In genomic region chr14:70303528-70304293, GRCh38 we compare ENCODE assay signal across 17 cellular contexts. TPM values are rescaled to one million over a fixed set of nuclear protein-coding genes. Genes with fewer than 3 reads are reported as not detected.
DNase-seq lines count a peak whose midpoint lies in the region; ATAC-seq, FAIRE-seq and TF ChIP-seq lines count a peak whose summit lies in the region.
"Had no signal": no experiment of that assay in that cellular context is flagged by ENCODE, and none has a peak within 500 bp of the region (broad histone marks: within the 10 kb centered on the region; RNA-seq: fewer than 3 reads in every experiment).

No MANE protein-coding gene starts in this region.

- no peak for TF ChIP-seq POLR2A in H1 (IDR thresholded peaks at IDR 0.05; ENCODE audit: control extremely low read depth in 1 of 2, low read depth in 2 of 2, low read length in 2 of 2)

- no peak overlapping the region for H2BK15ac ChIP-seq in H1 (ENCODE audit: low read length)

- H3K27ac Mint-ChIP-seq in GM23338 (no peak overlapping the region), type B pancreatic cell (peak overlapping the region; percentile 71)
- H3K27ac Mint-ChIP-seq in activated CD8-positive, alpha-beta T cell treated with anti-CD3 and anti-CD28 coated beads, Interleukin-2, amount 10 ng/mL, durations not matched to agents 7 days and 5 days = no peak overlapping the region
- H3K27ac Mint-ChIP-seq: B cell; CD4-positive, alpha-beta T cell; HFFc6 had no signal

- WGBS in H1 (ENCODE audit: extremely low coverage in 1 of 2, insufficient coverage in 1 of 2, insufficient read length in 1 of 2, insufficient replicate concordance in 2 of 2, low coverage in 1 of 2, low lambda C conversion rate in 2 of 2, missing lambda C conversion rate in 1 of 2), 2 experiments = 88% methylated on average over 5 of the region's 5 CpGs; no CpG with 5 or more reads in 1 of the 2 experiments

- H3K27me3 Mint-ChIP-seq in GM23338 (ENCODE audit: insufficient read depth, low read depth, poor library complexity) (peaks cover 4% of the 10 kb centered on the region), type B pancreatic cell (peaks cover 8% of the 10 kb centered on the region)
- peaks cover 9% of the 10 kb centered on the region for H3K27me3 Mint-ChIP-seq in activated CD8-positive, alpha-beta T cell treated with anti-CD3 and anti-CD28 coated beads, Interleukin-2, amount 10 ng/mL, durations not matched to agents 7 days and 5 days (ENCODE audit: low read depth)

- no peak for ATAC-seq in GM23338
- ATAC-seq in activated CD8-positive, alpha-beta T cell treated with anti-CD3 and anti-CD28 coated beads, Interleukin-2, amount 10 ng/mL, durations not matched to agents 7 days and 5 days = no peak
- ATAC-seq: GM12878, HepG2 had no signal

- H4K91ac ChIP-seq in H1 (replicated peaks; ENCODE audit: insufficient read length, low read length) = no peak overlapping the region

- no peak overlapping the region for H3K18ac ChIP-seq in H1 (ENCODE audit: extremely low read depth, low read length)

- peaks cover 13 to 18% of the 10 kb centered on the region in 2 experiments; a peak in 3 of 4 replicates for H3K9me3 ChIP-seq in H1 (ENCODE audit: insufficient read depth in 2 of 2, low read depth in 1 of 2, low read length in 1 of 2)
- no peaks in the 10 kb centered on the region for H3K9me3 ChIP-seq in OCI-LY7 (ENCODE audit: low read length)
- H3K9me3 ChIP-seq: HAP-1 had no signal

- no peak overlapping the region for H3K14ac ChIP-seq in H1 (ENCODE audit: insufficient read length)

- no peaks in the 10 kb centered on the region for H3K9me2 ChIP-seq in GM23338 (ENCODE audit: insufficient read depth)
- H3K9me2 ChIP-seq in OCI-LY7 (ENCODE audit: insufficient read depth, low read length) = no peaks in the 10 kb centered on the region

- H4K5ac ChIP-seq in H1 (ENCODE audit: insufficient read length, low read depth, low read length) = no peak overlapping the region

- H3K4me1 Mint-ChIP-seq in GM23338 (no peaks in the 10 kb centered on the region; the same call in 2 of the 3 replicates), type B pancreatic cell (ENCODE audit: unreplicated experiment) (no peaks in the 10 kb centered on the region)
- H3K4me1 Mint-ChIP-seq in activated CD8-positive, alpha-beta T cell treated with anti-CD3 and anti-CD28 coated beads, Interleukin-2, amount 10 ng/mL, durations not matched to agents 7 days and 5 days (ENCODE audit: low read depth) = no peaks in the 10 kb centered on the region
- H3K4me1 Mint-ChIP-seq: B cell had no signal

- no peak overlapping the region for H4K8ac ChIP-seq in H1 (ENCODE audit: extremely low read depth, insufficient read depth, low read length)

- no peak overlapping the region for H2BK5ac ChIP-seq in H1 (ENCODE audit: low read depth, low read length)

- H3K4ac ChIP-seq in H1 (replicated peaks; ENCODE audit: insufficient read length, low read depth, low read length) = no peak overlapping the region

- H3K27me3 ChIP-seq in GM23338 (ENCODE audit: insufficient read depth) = no peaks in the 10 kb centered on the region
- H3K27me3 ChIP-seq in H1 (replicated peaks in 1 of 4; ENCODE audit: control insufficient read depth in 3 of 4, extremely low read depth in 1 of 4, insufficient read depth in 3 of 4, low read length in 3 of 4) = no peaks in the 10 kb centered on the region

- H3K9ac ChIP-seq in H1 (replicated peaks in 1 of 4; ENCODE audit: extremely low read depth in 1 of 4, low read depth in 3 of 4, low read length in 3 of 4) = no peak overlapping the region

- TF ChIP-seq RAD21 in H1 (IDR thresholded peaks at IDR 0.05 in 1 of 2, conservative IDR thresholded peaks at IDR 0.05 in 1 of 2; ENCODE audit: low read depth in 2 of 2, low read length in 2 of 2) = no peak

- peaks cover 17% of the 10 kb centered on the region for H3K4me1 ChIP-seq in GM23338 (ENCODE audit: insufficient read depth)
- H3K4me1 ChIP-seq in H1 (replicated peaks in 1 of 4; ENCODE audit: control insufficient read depth in 3 of 4, insufficient read depth in 4 of 4, low read length in 3 of 4) = peaks cover 0 to 4% (median 0%) of the 10 kb centered on the region in 4 experiments; a peak in 2 of 7 replicates
- H3K4me1 ChIP-seq in OCI-LY7 (ENCODE audit: insufficient read depth, low read length, poor library complexity, severe bottlenecking) = no peaks in the 10 kb centered on the region
- H3K4me1 ChIP-seq: HAP-1 had no signal

- H3K36me3 Mint-ChIP-seq in GM23338 (ENCODE audit: low read depth) = peaks cover 55% of the 10 kb centered on the region
- H3K36me3 Mint-ChIP-seq in type B pancreatic cell = no peaks in the 10 kb centered on the region
- no peaks in the 10 kb centered on the region for H3K36me3 Mint-ChIP-seq in activated CD8-positive, alpha-beta T cell treated with anti-CD3 and anti-CD28 coated beads, Interleukin-2, amount 10 ng/mL, durations not matched to agents 7 days and 5 days (ENCODE audit: low read depth)

- H3K4me3 ChIP-seq in GM23338 (peak overlapping the region; percentile 19; the same call in 1 of the 2 replicates), H1 (ENCODE audit: extremely low read depth in 1 of 4, insufficient read depth in 2 of 4, low read depth in 3 of 4, low read length in 4 of 4) (no peak overlapping the region; a peak in 1 of 8 replicates), OCI-LY7 (ENCODE audit: low read depth, low read length, poor library complexity, severe bottlenecking) (no peak overlapping the region)
- H3K4me3 ChIP-seq: GM12878, HAP-1 had no signal

- H3K23me2 ChIP-seq in H1 (ENCODE audit: low read depth, low read length) = no peaks in the 10 kb centered on the region

- no peak overlapping the region for H2BK120ac ChIP-seq in H1 (replicated peaks; ENCODE audit: low read depth, low read length)

- H3K4me3 Mint-ChIP-seq in GM23338 = no peak overlapping the region
- H3K4me3 Mint-ChIP-seq in type B pancreatic cell = no peak overlapping the region
- no peak overlapping the region for H3K4me3 Mint-ChIP-seq in activated CD8-positive, alpha-beta T cell treated with anti-CD3 and anti-CD28 coated beads, Interleukin-2, amount 10 ng/mL, durations not matched to agents 7 days and 5 days
- H3K4me3 Mint-ChIP-seq: B cell; CD4-positive, alpha-beta T cell; HFFc6 had no signal

- no peak overlapping the region for H3K23ac ChIP-seq in H1 (ENCODE audit: insufficient read length)

- no peak overlapping the region for H3K56ac ChIP-seq in H1 (replicated peaks; ENCODE audit: insufficient read length, low read depth, low read length)

- no peak overlapping the region for H3K27ac ChIP-seq in GM23338 (ENCODE audit: low read depth)
- no peak overlapping the region for H3K27ac ChIP-seq in H1 (ENCODE audit: low read depth, low read length)
- H3K27ac ChIP-seq in OCI-LY7 (ENCODE audit: low read depth, low read length, poor library complexity, severe bottlenecking) = no peak overlapping the region

- H3K4me2 ChIP-seq in GM23338 (no peak overlapping the region), H1 (ENCODE audit: insufficient read depth in 1 of 2, low read depth in 2 of 2, low read length in 2 of 2) (no peak overlapping the region), OCI-LY7 (ENCODE audit: low read length) (no peak overlapping the region)

- CTCF ChIA-PET in H1 (lab: Charles Lee; ENCODE audit: partially characterized antibody) = interaction anchor here (1.0 to 1.8 kb wide), 2 partner anchors 12 to 14 kb away, joined by 5 to 6 read pairs; no protein-coding TSS in a partner anchor
- CTCF ChIA-PET in activated CD8-positive, alpha-beta T cell treated with anti-CD3 and anti-CD28 coated beads, Interleukin-2, amount 10 ng/mL, durations not matched to agents 7 days and 5 days (lab: Charles Lee) = no interaction called here
- CTCF ChIA-PET in OCI-LY7 (lab: Charles Lee; ENCODE audit: unreplicated experiment) = no interaction called here

- intact Hi-C loops in OCI-LY7 (cut with micrococcal nuclease; ENCODE audit: unreplicated experiment) = no loop called here

- H3K9me3 Mint-ChIP-seq in GM23338 (peaks cover 58% of the 10 kb centered on the region), type B pancreatic cell (peaks cover 7% of the 10 kb centered on the region)
- H3K9me3 Mint-ChIP-seq in activated CD8-positive, alpha-beta T cell treated with anti-CD3 and anti-CD28 coated beads, Interleukin-2, amount 10 ng/mL, durations not matched to agents 7 days and 5 days (ENCODE audit: insufficient read depth) = peaks cover 5% of the 10 kb centered on the region

- H2AFZ ChIP-seq in GM23338 (no peak overlapping the region), H1 (ENCODE audit: low read length) (no peak overlapping the region), OCI-LY7 (ENCODE audit: low read length) (no peak overlapping the region)

- no peak for TF ChIP-seq EP300 in H1 (IDR thresholded peaks at IDR 0.05; ENCODE audit: borderline replicate concordance in 1 of 2, low read depth in 2 of 2, low read length in 2 of 2)

- no peak overlapping the region for H2BK12ac ChIP-seq in H1 (ENCODE audit: low read depth, low read length)

- 0 out of 2 replicates have a peak overlapping the region, but pooled peaks have one; percentile 48 for H2BK20ac ChIP-seq in H1 (ENCODE audit: low read length)

- no peaks in the 10 kb centered on the region for H3K79me1 ChIP-seq in H1 (ENCODE audit: low read depth, low read length)

- no peaks in the 10 kb centered on the region for H4K20me1 ChIP-seq in GM23338 (replicated peaks; ENCODE audit: insufficient read depth)
- H4K20me1 ChIP-seq in H1 (replicated peaks in 1 of 2; ENCODE audit: control insufficient read depth in 1 of 2, insufficient read depth in 2 of 2, low read length in 2 of 2) = no peaks in the 10 kb centered on the region
- no peaks in the 10 kb centered on the region for H4K20me1 ChIP-seq in OCI-LY7 (ENCODE audit: insufficient read depth, low read length)

- POLR2A ChIA-PET in H1 (lab: Charles Lee; ENCODE audit: partially characterized antibody) (interaction anchor here (1.3 kb wide), 1 partner anchor 12 kb away, joined by 3 read pairs; no protein-coding TSS in a partner anchor), OCI-LY7 (lab: Charles Lee) (no interaction called here)
- POLR2A ChIA-PET in activated CD8-positive, alpha-beta T cell treated with anti-CD3 and anti-CD28 coated beads, Interleukin-2, amount 10 ng/mL, durations not matched to agents 7 days and 5 days (lab: Charles Lee) = no interaction called here

- H3K79me2 ChIP-seq in GM23338 (replicated peaks; ENCODE audit: insufficient read depth) (peaks cover 11% of the 10 kb centered on the region), H1 (ENCODE audit: control insufficient read depth in 1 of 2, insufficient read depth in 2 of 2, low read length in 2 of 2) (no peaks in the 10 kb centered on the region), OCI-LY7 (ENCODE audit: insufficient read depth, low read depth, low read length) (no peaks in the 10 kb centered on the region)

- no peaks in the 10 kb centered on the region for H3F3A ChIP-seq in GM23338 (replicated peaks; ENCODE audit: low read depth)

- no peak overlapping the region for H2AK5ac ChIP-seq in H1 (ENCODE audit: low read depth, low read length)

- FAIRE-seq in TTC549 (lab: Jason Lieb, UNC) (peak; percentile 40), H1 (lab: Jason Lieb, UNC) (no peak)
- FAIRE-seq: GM12878, GM18507, HepG2 had no signal

- H3K36me3 ChIP-seq in GM23338 (ENCODE audit: insufficient read depth) (peaks cover 22% of the 10 kb centered on the region), H1 (ENCODE audit: control insufficient read depth in 2 of 4, insufficient read depth in 4 of 4, low read length in 3 of 4) (peaks cover 0 to 7% (median 3%) of the 10 kb centered on the region in 4 experiments; a peak in 3 of 8 replicates), OCI-LY7 (ENCODE audit: insufficient read depth, low read length) (no peaks in the 10 kb centered on the region)
- H3K36me3 ChIP-seq: HAP-1 had no signal

- TF ChIP-seq CTCF in GM23338 (conservative IDR thresholded peaks at IDR 0.05; ENCODE audit: low read depth in 2 of 2) (no peak), H1 (IDR thresholded peaks at IDR 0.05; ENCODE audit: control extremely low read depth in 1 of 3, insufficient read depth in 1 of 3, low read depth in 1 of 3, low read length in 3 of 3) (no peak), type B pancreatic cell (conservative IDR thresholded peaks at IDR 0.05) (no peak), OCI-LY7 (conservative IDR thresholded peaks at IDR 0.05; ENCODE audit: low read length) (no peak)

- no TSS peak for BruUV-seq in OCI-LY7 (replicated peaks; lab: Mats Ljungman, UMichigan)

- peak; percentile 51 for DNase-seq in GM23338 (ENCODE audit: low spot score)
- DNase-seq in H1 (ENCODE audit: low read depth in 1 of 2, low spot score in 2 of 2) = no peak
- no peak for DNase-seq in type B pancreatic cell (ENCODE audit: extremely low spot score, unreplicated experiment)
- no peak for DNase-seq in activated CD8-positive, alpha-beta T cell treated with anti-CD3 and anti-CD28 coated beads, Interleukin-2, amount 10 ng/mL, durations not matched to agents 7 days and 5 days
- no peak for DNase-seq in hippocampal formation (lab: John Stamatoyannopoulos, UW)
- DNase-seq in OCI-LY7 (ENCODE audit: low spot score) = no peak
- DNase-seq: C1 segment of cervical spinal cord; CD4-positive, alpha-beta T cell; DMS79; GOT3; HFFc6 had no signal

RNA-seq across cellular contexts. Expression of gene COX16, which starts 55.8 kb away (rescaled TPM):
- 41.5 and 44.0 TPM in 2 replicates for total RNA-seq in GM23338 (2014; rRNA removed; shearing (Covaris generic))
- polyA plus RNA-seq in GM23338 (2016; fragmentation: Nextera tagmentation; extraction: Ambion mirVana) = 238 and 247 TPM in 2 replicates
- total RNA-seq in H1 (2021; fragmentation: NEBNext Ultra II Directional; extraction: Animal tissue kit (Norgen Biotek cat#: 25700)) = 65.8 and 73.0 TPM in 2 replicates
- polyA plus RNA-seq in H1 (2011; rRNA removed) = 14.0 and 21.0 TPM in 2 replicates
- 28.3 TPM for polyA plus RNA-seq in H1 (2011; cell fraction: cytosol; rRNA removed)
- 4.7 TPM for polyA plus RNA-seq in H1 (2011; cell fraction: nucleus; rRNA removed)
- polyA plus RNA-seq in H1 (2012, experiment 1 of 2) = 28.6 to 54.2 TPM (median 32.1 TPM) in 4 replicates
- 46.0 TPM for polyA plus RNA-seq in H1 (2012, experiment 2 of 2)
- polyA plus RNA-seq in H1 (2013, experiment 1 of 2) = 118 TPM
- 142 TPM for polyA plus RNA-seq in H1 (2013, experiment 2 of 2)
- polyA minus RNA-seq in H1 (2011; rRNA and poly(A)+ RNA removed) = 5.9 and 6.1 TPM in 2 replicates
- polyA minus RNA-seq in H1 (2011; cell fraction: cytosol; rRNA and poly(A)+ RNA removed) = 6.5 TPM
- polyA minus RNA-seq in H1 (2011; cell fraction: nucleus; rRNA and poly(A)+ RNA removed) = 11.9 TPM
- total RNA-seq in type B pancreatic cell (ENCODE audit: low replicate concordance) = 42.1 and 61.6 TPM in 2 replicates
- total RNA-seq in activated CD8-positive, alpha-beta T cell treated with anti-CD3 and anti-CD28 coated beads, Interleukin-2, amount 10 ng/mL, durations not matched to agents 7 days and 5 days = 10 to 100 TPM; 46.0 to 48.7 TPM
- total RNA-seq in OCI-LY7 (2014; rRNA removed; shearing (Covaris generic)) = 8.2 and 10.3 TPM in 2 replicates
- 22.9 and 30.7 TPM in 2 replicates for total RNA-seq in OCI-LY7 (2022)
